In genomic region chr10:24180891-24181290, GRCh38 we compare ENCODE assay signal across 11 cellular contexts.
"Had no signal": no experiment of that assay in that cellular context is flagged by ENCODE, and none has a peak within 500 bp of the region (broad histone marks: within the 10 kb centered on the region; RNA-seq: fewer than 3 reads in every experiment).

No MANE protein-coding gene starts in this region.

- H3K36me3 ChIP-seq: HAP-1 had no signal

- H3K4me3 ChIP-seq: GM23248, GM23338, HAP-1 had no signal

- ATAC-seq: GM23338, HCT116 had no signal

- DNase-seq: GM23248, GOT3, H7, H9, HCEC 1CT, HFFc6 had no signal

- FAIRE-seq: H1, H54 had no signal

- H3K9me3 ChIP-seq: HAP-1 had no signal

- H3K27ac ChIP-seq: GM23248 had no signal

- H3K4me1 ChIP-seq: HAP-1 had no signal
